ENCODE assay signal across 30 cellular contexts in genomic region chr10:108578258-108578657, GRCh38.
"Had no signal": no experiment of that assay in that cellular context is flagged by ENCODE, and none has a peak within 500 bp of the region (broad histone marks: within the 10 kb centered on the region; RNA-seq: fewer than 3 reads in every experiment).

No MANE protein-coding gene starts in this region.

- ATAC-seq: activated CD4-positive, alpha-beta T cell treated with anti-CD3 and anti-CD28 coated beads for 36 hours; activated T-helper 17 cell treated with anti-CD3 and anti-CD28 coated beads, Interleukin-2, amount 50 U/mL, for 72 hours; T-cell had no signal

- FAIRE-seq: RCC 7860 had no signal

- H3K27me3 Mint-ChIP-seq: activated CD4-positive, alpha-beta memory T cell treated with anti-CD3 and anti-CD28 coated beads, Interleukin-2, amount 10 ng/mL, durations not matched to agents 7 days and 5 days; activated CD4-positive, alpha-beta T cell treated with anti-CD3 and anti-CD28 coated beads for 36 hours; activated naive CD8-positive, alpha-beta T cell treated with anti-CD3 and anti-CD28 coated beads, Interleukin-2, amount 10 ng/mL, durations not matched to agents 7 days and 5 days; activated T-helper 17 cell treated with anti-CD3 and anti-CD28 coated beads, Interleukin-2, amount 50 U/mL, for 72 hours; T-cell had no signal

- H3K27ac Mint-ChIP-seq: activated CD4-positive, alpha-beta memory T cell treated with anti-CD3 and anti-CD28 coated beads, Interleukin-2, amount 10 ng/mL, durations not matched to agents 7 days and 5 days; activated CD4-positive, alpha-beta T cell treated with anti-CD3 and anti-CD28 coated beads for 36 hours; activated naive CD8-positive, alpha-beta T cell treated with anti-CD3 and anti-CD28 coated beads, Interleukin-2, amount 10 ng/mL, durations not matched to agents 7 days and 5 days; activated T-helper 17 cell treated with anti-CD3 and anti-CD28 coated beads, Interleukin-2, amount 50 U/mL, for 72 hours; T-cell had no signal

- H3K36me3 ChIP-seq: adrenal gland, WERI-Rb-1 had no signal

- H3K36me3 Mint-ChIP-seq: activated naive CD8-positive, alpha-beta T cell treated with anti-CD3 and anti-CD28 coated beads, Interleukin-2, amount 10 ng/mL, durations not matched to agents 7 days and 5 days; T-cell had no signal

- H3K4me1 ChIP-seq: adrenal gland had no signal

- H3K4me3 ChIP-seq: adrenal gland, SK-N-MC had no signal

- DNase-seq: activated CD4-positive, alpha-beta memory T cell treated with anti-CD3 and anti-CD28 coated beads, Interleukin-2, amount 10 ng/mL, durations not matched to agents 7 days and 5 days; activated CD4-positive, alpha-beta T cell treated with anti-CD3 and anti-CD28 coated beads for 36 hours; activated CD4-positive, alpha-beta T cell treated with anti-CD3 and anti-CD28 coated beads, Interleukin-2, amount 50 U/mL, for 1 hour; activated naive CD4-positive, alpha-beta T cell treated with anti-CD3 and anti-CD28 coated beads, Interleukin-2, amount 50 U/mL, for 16 hours; activated naive CD8-positive, alpha-beta T cell treated with anti-CD3 and anti-CD28 coated beads, Interleukin-2, amount 10 ng/mL, durations not matched to agents 7 days and 5 days; activated T-cell treated with anti-CD3 and anti-CD28 coated beads for 4 hours; activated T-cell treated with anti-CD3 and anti-CD28 coated beads, Interleukin-2, amount 50 U/mL, for 48 hours; adrenal gland; anterior cingulate cortex; cerebellar nuclear complex; KBM-7; MV-4-11; NCI-H1092 treated with DMSO at 0.1 percent for 48 hours; NCI-H1417 treated with DMSO at 0.1 percent for 48 hours; NCI-H1694; NCI-H2029; NCI-H2107; NCI-H2171 treated with DMSO at 0.1 percent for 48 hours; NCI-H226; NCI-H526 treated with DMSO at 0.1 percent for 48 hours; NCI-H82; NK-92 treated with Interleukin-12 subunit alpha and Interleukin-12 subunit beta, amount 100 ng/mL, for 24 hours; SIG-M5; T-cell; T-helper 2 cell; T1000; WERI-Rb-1 had no signal

- H3K4me3 Mint-ChIP-seq: activated CD4-positive, alpha-beta memory T cell treated with anti-CD3 and anti-CD28 coated beads, Interleukin-2, amount 10 ng/mL, durations not matched to agents 7 days and 5 days; activated CD4-positive, alpha-beta T cell treated with anti-CD3 and anti-CD28 coated beads for 36 hours; activated naive CD8-positive, alpha-beta T cell treated with anti-CD3 and anti-CD28 coated beads, Interleukin-2, amount 10 ng/mL, durations not matched to agents 7 days and 5 days; activated T-helper 17 cell treated with anti-CD3 and anti-CD28 coated beads, Interleukin-2, amount 50 U/mL, for 72 hours; T-cell had no signal

- H3K9me3 Mint-ChIP-seq: activated naive CD8-positive, alpha-beta T cell treated with anti-CD3 and anti-CD28 coated beads, Interleukin-2, amount 10 ng/mL, durations not matched to agents 7 days and 5 days had no signal

- H3K27ac ChIP-seq: adrenal gland, SK-N-MC, WERI-Rb-1 had no signal

- H3K9me3 ChIP-seq: adrenal gland had no signal

- H3K27me3 ChIP-seq: adrenal gland had no signal

- H3K4me1 Mint-ChIP-seq: activated CD4-positive, alpha-beta memory T cell treated with anti-CD3 and anti-CD28 coated beads, Interleukin-2, amount 10 ng/mL, durations not matched to agents 7 days and 5 days; activated CD4-positive, alpha-beta T cell treated with anti-CD3 and anti-CD28 coated beads for 36 hours; activated naive CD8-positive, alpha-beta T cell treated with anti-CD3 and anti-CD28 coated beads, Interleukin-2, amount 10 ng/mL, durations not matched to agents 7 days and 5 days; activated T-helper 17 cell treated with anti-CD3 and anti-CD28 coated beads, Interleukin-2, amount 50 U/mL, for 72 hours; T-cell had no signal
